ENCODE assay signal across 16 cellular contexts in genomic region chr21:36076878-36077658, GRCh38. TPM values are rescaled to one million over a fixed set of nuclear protein-coding genes. Genes with fewer than 3 reads are reported as not detected.
DNase-seq lines count a peak whose midpoint lies in the region; ATAC-seq and TF ChIP-seq lines count a peak whose summit lies in the region.
"Had no signal": no experiment of that assay in that cellular context is flagged by ENCODE, and none has a peak within 500 bp of the region (broad histone marks: within the 10 kb centered on the region; RNA-seq: fewer than 3 reads in every experiment).

No MANE protein-coding gene starts in this region.

- H3K9me3 ChIP-seq in CD4-positive, alpha-beta T cell (ENCODE audit: control insufficient read depth, low read length), result no peaks in the 10 kb centered on the region
- H3K9me3 ChIP-seq in OCI-LY3 (ENCODE audit: insufficient read depth, low read length) (no peaks in the 10 kb centered on the region), psoas muscle (no peaks in the 10 kb centered on the region)
- H3K9me3 ChIP-seq: SK-N-SH had no signal

- H3K9ac ChIP-seq in OCI-LY3 (ENCODE audit: low read length), result no peak overlapping the region
- H3K9ac ChIP-seq: SK-N-SH had no signal

- POLR2A ChIA-PET in CD4-positive, alpha-beta T cell (lab: Charles Lee), result interaction anchor here (2.9 kb wide), 1 partner anchor 17 kb away, joined by 22 read pairs; the partner anchor contains the start of gene SETD4

- H2AFZ ChIP-seq in OCI-LY3 (ENCODE audit: low read depth, low read length), result peak overlapping the region; percentile 54
- H2AFZ ChIP-seq: hepatocyte had no signal

- H3K36me3 ChIP-seq in OCI-LY3 (replicated peaks; ENCODE audit: low read depth, low read length) (no peaks in the 10 kb centered on the region), psoas muscle (ENCODE audit: insufficient read depth in 1 of 2, low read depth in 1 of 2) (peaks cover 0 to 21% of the 10 kb centered on the region in 2 donors)

- no peaks in the 10 kb centered on the region for H4K20me1 ChIP-seq in OCI-LY3 (ENCODE audit: insufficient read depth, low read length)

- H3K4me3 Mint-ChIP-seq in CD4-positive, alpha-beta T cell, result no peak overlapping the region
- H3K4me3 Mint-ChIP-seq: neural crest cell had no signal

- peak overlapping the region; percentile 46 for H3K27ac Mint-ChIP-seq in CD4-positive, alpha-beta T cell

- H3K27ac ChIP-seq in CD4-positive, alpha-beta T cell (ENCODE audit: low read depth, low read length), result no peak overlapping the region
- H3K27ac ChIP-seq in OCI-LY3 (ENCODE audit: low read length) (no peak overlapping the region), psoas muscle (no peak overlapping the region)
- H3K27ac ChIP-seq: coronary artery, hepatocyte had no signal

- 78 to 89% (median 80%) methylated on average over 7 of the region's 7 CpGs for WGBS in psoas muscle, 3 donors

- H3K27me3 ChIP-seq in CD4-positive, alpha-beta T cell (ENCODE audit: control insufficient read depth, insufficient read depth, low read length), result no peaks in the 10 kb centered on the region
- H3K27me3 ChIP-seq in OCI-LY3 (ENCODE audit: low read depth, low read length), result no peaks in the 10 kb centered on the region
- H3K27me3 ChIP-seq in psoas muscle (ENCODE audit: insufficient read depth in 3 of 3, low read length in 2 of 3), result no peaks in the 10 kb centered on the region
- H3K27me3 ChIP-seq: hepatocyte had no signal

- H3K9me3 Mint-ChIP-seq in CD4-positive, alpha-beta T cell, result no peaks in the 10 kb centered on the region
- H3K9me3 Mint-ChIP-seq: neural crest cell had no signal

- no peak for ATAC-seq in CD4-positive, alpha-beta T cell (ENCODE audit: poor library complexity)
- ATAC-seq in GM18511 (IDR thresholded peaks at IDR 0.05; ENCODE audit: unreplicated experiment) (peak; percentile 51), left colon (peak; percentile 82), HG02610 (IDR thresholded peaks at IDR 0.05; ENCODE audit: unreplicated experiment) (no peak), psoas muscle (no peak)
- ATAC-seq: sciatic nerve had no signal

- no peaks in the 10 kb centered on the region for H3K27me3 Mint-ChIP-seq in CD4-positive, alpha-beta T cell

- no peak for DNase-seq in CD4-positive, alpha-beta T cell
- DNase-seq in left colon (peak; percentile 36 to 37), psoas muscle (no peak), NCI-H510A treated with DMSO at 0.1 percent for 48 hours (lab: John Stamatoyannopoulos, UW) (no peak)
- DNase-seq: activated CD4-positive, CD25-positive, alpha-beta regulatory T cell; activated CD8-positive, alpha-beta memory T cell treated with anti-CD3 and anti-CD28 coated beads, Interleukin-2, amount 50 U/mL, for 48 hours; NCI-H1417; NCI-H69; SK-N-SH had no signal

- no peaks in the 10 kb centered on the region for H3K79me2 ChIP-seq in OCI-LY3 (ENCODE audit: low read length)
- H3K79me2 ChIP-seq: hepatocyte had no signal

- peaks cover 46% of the 10 kb centered on the region for H3K4me1 Mint-ChIP-seq in CD4-positive, alpha-beta T cell (ENCODE audit: low read depth)

- H3K4me1 ChIP-seq in OCI-LY3 (ENCODE audit: low read length), result peaks cover 26% of the 10 kb centered on the region
- H3K4me1 ChIP-seq in psoas muscle, result peaks cover 13% of the 10 kb centered on the region

- CTCF ChIA-PET in CD4-positive, alpha-beta T cell (lab: Charles Lee), result no interaction called here

- H3K4me3 ChIP-seq in OCI-LY3 (ENCODE audit: low read length) (peak overlapping the region; percentile 36), psoas muscle (no peak overlapping the region)
- H3K4me3 ChIP-seq: coronary artery, hepatocyte had no signal

- H3K36me3 Mint-ChIP-seq in CD4-positive, alpha-beta T cell (ENCODE audit: low read depth), result peaks cover 20% of the 10 kb centered on the region

- peak overlapping the region; percentile 61 for H3K4me2 ChIP-seq in OCI-LY3 (ENCODE audit: low read length)
- H3K4me2 ChIP-seq: hepatocyte, SK-N-SH had no signal

- no peak for TF ChIP-seq CTCF in CD4-positive, alpha-beta T cell (IDR thresholded peaks at IDR 0.05)
- TF ChIP-seq CTCF in OCI-LY3 (IDR thresholded peaks at IDR 0.05; ENCODE audit: low read depth, low read length), result no peak
- TF ChIP-seq CTCF in psoas muscle (IDR thresholded peaks at IDR 0.05), result no peak

- intact Hi-C loops in CD4-positive, alpha-beta T cell (cut with DNase I, micrococcal nuclease), result loop anchor here in 1 of 2 experiments (10.0 kb wide), 1 partner anchor 888 kb away; the partner anchor contains the start of gene HLCS
- intact Hi-C loops in left colon (cut with DNase I, micrococcal nuclease) (no loop called here), psoas muscle (cut with DNase I) (no loop called here)

RNA-seq across cellular contexts. Expression of gene CBR1, which starts 7.2 kb away (rescaled TPM):
- 1 to 10 TPM; 5.2 to 6.8 TPM for total RNA-seq in CD4-positive, alpha-beta T cell
- 10 to 100 TPM; 73.4 to 80.5 TPM for total RNA-seq in left colon
- total RNA-seq in psoas muscle, result 10 to 100 TPM; 15.2 to 47.7 (median 31.0) TPM
- polyA plus RNA-seq in psoas muscle, result 10 to 100 TPM; 45.9 to 94.0 (median 71.7) TPM

RNA-seq across cellular contexts. Expression of gene SETD4, which starts 16.7 kb away (rescaled TPM):
- 10 to 100 TPM; 10.8 to 12.3 TPM for total RNA-seq in CD4-positive, alpha-beta T cell
- total RNA-seq in left colon (10 to 100 TPM; 16.0 to 20.6 TPM), psoas muscle (10 to 100 TPM in 2 of 4 donors, 1 to 10 TPM in 2; 6.5 to 12.1 (median 10.2) TPM)
- polyA plus RNA-seq in psoas muscle, result 10 to 100 TPM in 2 of 3 donors, 1 to 10 TPM in 1; 8.7 to 17.9 (median 12.8) TPM

RNA-seq across cellular contexts. Expression of gene CBR3, which starts 57.8 kb away (rescaled TPM):
- 1 to 10 TPM; 2.6 to 3.0 TPM for total RNA-seq in CD4-positive, alpha-beta T cell
- total RNA-seq in left colon, result 1 to 10 TPM; 1.3 to 2.2 TPM
- 1 to 10 TPM in 3 of 4 donors, under 1 TPM in 1; 0.64 to 1.9 (median 1.2) TPM for total RNA-seq in psoas muscle
- polyA plus RNA-seq in psoas muscle, result 1 to 10 TPM; 1.2 to 1.8 (median 1.8) TPM

Comparison
In these comparisons a context has a peak if more than half of its experiments do, and no peak if none do; other contexts are left out.
1. ATAC-seq: peak in GM18511 (single experiment) and left colon (single experiment); none in CD4-positive, alpha-beta T cell (single experiment), HG02610 (single experiment) and psoas muscle (0 of 4).
2. DNase-seq: peak in left colon (2 of 2); none in CD4-positive, alpha-beta T cell (0 of 10), psoas muscle (0 of 2) and NCI-H510A treated with DMSO at 0.1 percent for 48 hours (single experiment).